12 cellular contexts compared by ENCODE assay signal in genomic region chr6:106514281-106514885, GRCh38.
DNase-seq lines count a peak whose midpoint lies in the region; ATAC-seq, FAIRE-seq and TF ChIP-seq lines count a peak whose summit lies in the region.
"Had no signal": no experiment of that assay in that cellular context is flagged by ENCODE, and none has a peak within 500 bp of the region (broad histone marks: within the 10 kb centered on the region; RNA-seq: fewer than 3 reads in every experiment).

No MANE protein-coding gene starts in this region.

- H3K9me1 ChIP-seq in keratinocyte (ENCODE audit: control insufficient read depth, extremely low read depth, insufficient read depth, low read length), result no peaks in the 10 kb centered on the region

- peak overlapping the region; percentile 79 for H3K27ac ChIP-seq in keratinocyte (ENCODE audit: control insufficient read depth, insufficient read depth, low read length)
- peak overlapping the region; percentile 99 for H3K27ac ChIP-seq in suprapubic skin
- H3K27ac ChIP-seq: right atrium auricular region, SJCRH30 had no signal

- peaks cover 18% of the 10 kb centered on the region for H3K36me3 Mint-ChIP-seq in activated CD4-positive, alpha-beta T cell treated with anti-CD3 and anti-CD28 coated beads for 36 hours (ENCODE audit: low read depth)
- H3K36me3 Mint-ChIP-seq in activated B cell treated with CpG ODN at 0.5 μM for 24 hours (ENCODE audit: low read depth), result peaks cover 6% of the 10 kb centered on the region

- H3K4me3 Mint-ChIP-seq in activated CD4-positive, alpha-beta T cell treated with anti-CD3 and anti-CD28 coated beads for 36 hours, result peak overlapping the region; percentile 87
- H3K4me3 Mint-ChIP-seq in activated B cell treated with CpG ODN at 0.5 μM for 24 hours, result peak overlapping the region; percentile 97

- no peak for ATAC-seq in activated CD4-positive, alpha-beta T cell treated with anti-CD3 and anti-CD28 coated beads for 36 hours
- no peak for ATAC-seq in activated B cell treated with CpG ODN at 0.5 μM for 24 hours (ENCODE audit: low read depth)
- no peak for ATAC-seq in HG02973 (IDR thresholded peaks at IDR 0.05; ENCODE audit: unreplicated experiment)

- peaks cover 62% of the 10 kb centered on the region for H3K4me1 Mint-ChIP-seq in activated CD4-positive, alpha-beta T cell treated with anti-CD3 and anti-CD28 coated beads for 36 hours
- H3K4me1 Mint-ChIP-seq in activated B cell treated with CpG ODN at 0.5 μM for 24 hours, result peaks cover 75% of the 10 kb centered on the region

- FAIRE-seq in keratinocyte (lab: Jason Lieb, UNC), result peak; percentile 70

- POLR2A ChIA-PET in activated CD4-positive, alpha-beta T cell treated with anti-CD3 and anti-CD28 coated beads for 36 hours (lab: Charles Lee), result no interaction called here
- POLR2A ChIA-PET in activated B cell treated with CpG ODN at 0.5 μM for 24 hours (lab: Charles Lee), result interaction anchor here (1.0 to 6.4 kb wide), 4 partner anchors 9 to 32 kb away, joined by 3 to 201 read pairs (median 10); no protein-coding TSS in a partner anchor

- peak overlapping the region; percentile 88 for H3K9ac ChIP-seq in keratinocyte (ENCODE audit: control insufficient read depth, extremely low read depth, insufficient read depth, low read length)

- H3K27me3 ChIP-seq in keratinocyte (ENCODE audit: control insufficient read depth, extremely low read depth, insufficient read depth, low read length) (no peaks in the 10 kb centered on the region), suprapubic skin (peaks cover 3% of the 10 kb centered on the region)
- H3K27me3 ChIP-seq: SJCRH30 had no signal

- H3K9me3 ChIP-seq in keratinocyte (ENCODE audit: control insufficient read depth, low read depth, low read length) (no peaks in the 10 kb centered on the region), suprapubic skin (no peaks in the 10 kb centered on the region)
- H3K9me3 ChIP-seq: right atrium auricular region, SJCRH30 had no signal

- H3K27ac Mint-ChIP-seq in activated CD4-positive, alpha-beta T cell treated with anti-CD3 and anti-CD28 coated beads for 36 hours, result peak overlapping the region; percentile 93
- peak overlapping the region; percentile 94 for H3K27ac Mint-ChIP-seq in activated B cell treated with CpG ODN at 0.5 μM for 24 hours

- no peaks in the 10 kb centered on the region for H3K9me3 Mint-ChIP-seq in activated CD4-positive, alpha-beta T cell treated with anti-CD3 and anti-CD28 coated beads for 36 hours (ENCODE audit: low read depth)
- no peaks in the 10 kb centered on the region for H3K9me3 Mint-ChIP-seq in activated B cell treated with CpG ODN at 0.5 μM for 24 hours

- TF ChIP-seq POLR2A in suprapubic skin (IDR thresholded peaks at IDR 0.05), result no peak

- intact Hi-C loops in activated CD4-positive, alpha-beta T cell treated with anti-CD3 and anti-CD28 coated beads for 36 hours (cut with DNase I, micrococcal nuclease), result loop anchor here (5.0 to 10.0 kb wide), 6 partner anchors 43 to 1780 kb away; partner anchors contain the start of genes ATG5 (in 2 of the 2), AFG1L (in 1 of the 2), QRSL1 (in 1 of the 2) and RTN4IP1 (in 1 of the 2)
- intact Hi-C loops in activated B cell treated with CpG ODN at 0.5 μM for 24 hours (cut with micrococcal nuclease), result loop anchor here (5.0 to 10.0 kb wide), 3 partner anchors 177 to 520 kb away; partner anchors contain the start of gene PRDM1

- H3K27me3 Mint-ChIP-seq in activated CD4-positive, alpha-beta T cell treated with anti-CD3 and anti-CD28 coated beads for 36 hours, result peaks cover 3% of the 10 kb centered on the region
- no peaks in the 10 kb centered on the region for H3K27me3 Mint-ChIP-seq in activated B cell treated with CpG ODN at 0.5 μM for 24 hours

- H3K4me2 ChIP-seq in keratinocyte (ENCODE audit: control insufficient read depth, extremely low read depth, insufficient read depth, low read depth, low read length), result peak overlapping the region; percentile 89

- CTCF ChIA-PET in activated CD4-positive, alpha-beta T cell treated with anti-CD3 and anti-CD28 coated beads for 36 hours (lab: Charles Lee), result interaction anchor here (0.6 to 5.9 kb wide), 8 partner anchors 8 to 69 kb away, joined by 3 to 43 read pairs (median 6); no protein-coding TSS in a partner anchor
- CTCF ChIA-PET in activated B cell treated with CpG ODN at 0.5 μM for 24 hours (lab: Charles Lee), result interaction anchor here (0.9 to 6.5 kb wide), 5 partner anchors 9 to 70 kb away, joined by 4 to 94 read pairs (median 28); no protein-coding TSS in a partner anchor

- H3K4me1 ChIP-seq in keratinocyte (ENCODE audit: control insufficient read depth, extremely low read depth, insufficient read depth, low read length) (peaks cover 30% of the 10 kb centered on the region), suprapubic skin (peaks cover 86% of the 10 kb centered on the region)

- H4K20me1 ChIP-seq in keratinocyte (ENCODE audit: control insufficient read depth, extremely low read depth, insufficient read depth, low read length), result no peaks in the 10 kb centered on the region

- no peak overlapping the region for H2AFZ ChIP-seq in keratinocyte (ENCODE audit: control insufficient read depth, low read length)

- H3K36me3 ChIP-seq in keratinocyte (ENCODE audit: control insufficient read depth in 2 of 2, extremely low read depth in 1 of 2, insufficient read depth in 2 of 2, low read length in 2 of 2) (peaks cover 0 to 2% of the 10 kb centered on the region in 2 experiments), suprapubic skin (no peaks in the 10 kb centered on the region)
- H3K36me3 ChIP-seq: right atrium auricular region, SJCRH30 had no signal

- DNase-seq in activated CD4-positive, alpha-beta T cell treated with anti-CD3 and anti-CD28 coated beads for 36 hours, result no peak
- DNase-seq in activated CD4-positive, alpha-beta T cell treated with anti-CD3 and anti-CD28 coated beads, Interleukin-2, amount 50 U/mL, for 4 hours, result no peak
- no peak for DNase-seq in activated B cell treated with CpG ODN at 0.5 μM for 24 hours
- no peak for DNase-seq in keratinocyte (ENCODE audit: low read depth, low spot score)
- no peak for DNase-seq in suprapubic skin (ENCODE audit: low spot score in 2 of 2)
- no peak for DNase-seq in C1 segment of cervical spinal cord (lab: John Stamatoyannopoulos, UW)
- no peak for DNase-seq in stimulated activated CD4-positive, alpha-beta T cell treated with anti-CD3 and anti-CD28 coated beads, Interleukin-2, amount 100 ng/mL, for 24 hours
- DNase-seq: activated naive CD4-positive, alpha-beta T cell; NCI-H1092; SJCRH30 had no signal

- WGBS in suprapubic skin, result 64% methylated on average over 3 of the region's 3 CpGs

- H3K4me3 ChIP-seq in keratinocyte (ENCODE audit: control insufficient read depth in 2 of 3, extremely low read depth in 1 of 3, insufficient read depth in 2 of 3, low read depth in 1 of 3, low read length in 3 of 3), result peak overlapping the region; percentile 66 to 84 (median 68)
- peak overlapping the region; percentile 96 for H3K4me3 ChIP-seq in suprapubic skin
- H3K4me3 ChIP-seq: right atrium auricular region, SJCRH30 had no signal

- peaks cover 59% of the 10 kb centered on the region for H3K79me2 ChIP-seq in keratinocyte (ENCODE audit: control insufficient read depth, insufficient read depth, low read length)

- dilution Hi-C loops in keratinocyte (cut with MboI; ENCODE audit: extremely low pct_ligation_motif_present, low sequenced_read_pairs), result no loop called here

- no peak for TF ChIP-seq EP300 in suprapubic skin (IDR thresholded peaks at IDR 0.05)

- TF ChIP-seq CTCF in activated B cell treated with CpG ODN at 0.5 μM for 24 hours (IDR thresholded peaks at IDR 0.05) (no peak), keratinocyte (optimal IDR thresholded peaks at IDR 0.05 in 1 of 3, IDR thresholded peaks at IDR 0.05 in 1 of 3, conservative IDR thresholded peaks at IDR 0.05 in 1 of 3; ENCODE audit: extremely low read depth in 1 of 3, insufficient read depth in 2 of 3, low read length in 3 of 3) (no peak), suprapubic skin (IDR thresholded peaks at IDR 0.05) (no peak)
